In genomic region chr17:2094891-2095535, GRCh38 we compare ENCODE assay signal across 8 cellular contexts. TPM values are rescaled to one million over a fixed set of nuclear protein-coding genes. Genes with fewer than 3 reads are reported as not detected.
DNase-seq lines count a peak whose midpoint lies in the region; ATAC-seq and TF ChIP-seq lines count a peak whose summit lies in the region.

No MANE protein-coding gene starts in this region.

- H3K4me3 ChIP-seq in AG04449 (ENCODE audit: low read depth, low read length) = no peak overlapping the region
- H3K4me3 ChIP-seq in breast epithelium = no peak overlapping the region

- H3K27me3 Mint-ChIP-seq in T-helper 17 cell = no peaks in the 10 kb centered on the region

- ATAC-seq in left lobe of liver (peak; percentile 98), T-helper 17 cell (no peak)

- H3K9me3 ChIP-seq in breast epithelium (no peaks in the 10 kb centered on the region), T-helper 17 cell (ENCODE audit: control insufficient read depth, low read length, poor library complexity, severe bottlenecking) (no peaks in the 10 kb centered on the region)

- H3K27ac Mint-ChIP-seq in T-helper 17 cell = no peak overlapping the region

- H3K4me3 Mint-ChIP-seq in T-helper 17 cell = no peak overlapping the region

- TF ChIP-seq POLR2A in breast epithelium (IDR thresholded peaks at IDR 0.05) = no peak

- H3K36me3 ChIP-seq in breast epithelium = no peaks in the 10 kb centered on the region

- H3K36me3 Mint-ChIP-seq in T-helper 17 cell (ENCODE audit: low read depth) = peaks cover 5% of the 10 kb centered on the region

- intact Hi-C loops in breast epithelium (cut with DNase I; ENCODE audit: low total_unique reads) = no loop called here

- DNase-seq in AG04449 (ENCODE audit: low read depth, low spot score) = no peak
- DNase-seq in HuH-7.5 (ENCODE audit: low spot score) = peak; percentile 65
- DNase-seq in breast epithelium (ENCODE audit: low spot score in 2 of 2) = peak; percentile 67 to 83
- peak; percentile 91 for DNase-seq in left lobe of liver (ENCODE audit: low spot score)
- DNase-seq in T-helper 17 cell = no peak
- no peak for DNase-seq in GM19240 (ENCODE audit: insufficient read length, low spot score)
- no peak for DNase-seq in T-helper 2 cell
- no peak for DNase-seq in activated CD8-positive, alpha-beta memory T cell treated with anti-CD3 and anti-CD28 coated beads, Interleukin-2, amount 50 U/mL, for 48 hours

- H3K4me1 Mint-ChIP-seq in T-helper 17 cell = peaks cover 14% of the 10 kb centered on the region

- peak overlapping the region; percentile 52 to 64 for H3K27ac ChIP-seq in breast epithelium

- POLR2A ChIA-PET in AG04449 (lab: Yijun Ruan, JAX) = interaction anchor here (0.7 kb wide), 1 partner anchor 416 kb away, joined by 3 read pairs; no protein-coding TSS in a partner anchor

- no peaks in the 10 kb centered on the region for H3K27me3 ChIP-seq in breast epithelium

- H3K4me1 ChIP-seq in breast epithelium = peaks cover 0 to 14% of the 10 kb centered on the region in 2 donors

- CTCF ChIA-PET in AG04449 (lab: Yijun Ruan, JAX) = interaction anchor here (0.5 to 3.9 kb wide), 34 partner anchors 9 to 195 kb away, joined by 3 to 62 read pairs (median 4); partner anchors contain the start of gene HIC1

- TF ChIP-seq CTCF in AG04449 (IDR thresholded peaks at IDR 0.05; ENCODE audit: insufficient read depth, low read length, missing control alignments) (peak; percentile 89), breast epithelium (IDR thresholded peaks at IDR 0.05) (peak; percentile 8 to 83 (median 73))

RNA-seq across cellular contexts. Expression of gene HIC1, which starts 40.1 kb away (rescaled TPM):
- 10 to 100 TPM; 12.6 to 16.4 (median 12.7) TPM for total RNA-seq in breast epithelium
- total RNA-seq in left lobe of liver = 9.9 TPM
- 1 to 10 TPM; 4.6 to 8.1 TPM for total RNA-seq in T-helper 17 cell

RNA-seq across cellular contexts. Expression of gene OVCA2, which starts 53.2 kb away (rescaled TPM):
- total RNA-seq in breast epithelium (10 to 100 TPM; 24.3 to 35.4 (median 32.5) TPM), left lobe of liver (15.3 TPM), T-helper 17 cell (10 to 100 TPM; 28.4 to 35.2 TPM)

Comparison
In these comparisons a context has a peak if more than half of its experiments do, and no peak if none do; other contexts are left out.
1. DNase-seq: peak in HuH-7.5 (single experiment), breast epithelium (2 of 2) and left lobe of liver (single experiment); none in AG04449 (single experiment), T-helper 17 cell (0 of 3), GM19240 (single experiment), T-helper 2 cell (0 of 5) and activated CD8-positive, alpha-beta memory T cell treated with anti-CD3 and anti-CD28 coated beads, Interleukin-2, amount 50 U/mL, for 48 hours (single experiment).